16 cellular contexts compared by ENCODE assay signal in genomic region chr1:1875932-1876331, GRCh38. TPM values are rescaled to one million over a fixed set of nuclear protein-coding genes. Genes with fewer than 3 reads are reported as not detected.
DNase-seq lines count a peak whose midpoint lies in the region; ATAC-seq and TF ChIP-seq lines count a peak whose summit lies in the region.
"Had no signal": no experiment of that assay in that cellular context is flagged by ENCODE, and none has a peak within 500 bp of the region (broad histone marks: within the 10 kb centered on the region; RNA-seq: fewer than 3 reads in every experiment).

No MANE protein-coding gene starts in this region.

- H3K4me2 ChIP-seq in GM23338 = no peak overlapping the region

- 65 to 80% (median 76%) methylated on average over 1 of the region's 1 CpG for WGBS in ovary, 3 donors

- TF ChIP-seq CTCF in CD4-positive, alpha-beta T cell (IDR thresholded peaks at IDR 0.05) = no peak
- TF ChIP-seq CTCF in GM23338 (conservative IDR thresholded peaks at IDR 0.05; ENCODE audit: low read depth in 2 of 2) (no peak), ovary (IDR thresholded peaks at IDR 0.05) (no peak)

- no peaks in the 10 kb centered on the region for H3K9me3 ChIP-seq in CD4-positive, alpha-beta T cell (ENCODE audit: control insufficient read depth, low read length)
- H3K9me3 ChIP-seq in ovary = no peaks in the 10 kb centered on the region
- H3K9me3 ChIP-seq: BE2C, thoracic aorta had no signal

- peak overlapping the region; percentile 35 for H3K27ac ChIP-seq in CD4-positive, alpha-beta T cell (ENCODE audit: low read depth, low read length)
- H3K27ac ChIP-seq in GM23338 (ENCODE audit: low read depth) (peak overlapping the region; percentile 79; the same call in 1 of the 2 replicates), ovary (no peak overlapping the region)
- H3K27ac ChIP-seq: skin epidermis, thoracic aorta had no signal

- no peaks in the 10 kb centered on the region for H3K9me2 ChIP-seq in GM23338 (ENCODE audit: insufficient read depth)

- ATAC-seq in CD4-positive, alpha-beta T cell (ENCODE audit: poor library complexity) = peak; percentile 37
- ATAC-seq in GM23338 (no peak), left cardiac atrium (no peak), GM18505 (IDR thresholded peaks at IDR 0.05; ENCODE audit: unreplicated experiment) (no peak), GM19023 (IDR thresholded peaks at IDR 0.05; ENCODE audit: unreplicated experiment) (no peak)
- peak; percentile 23 to 54 for ATAC-seq in naive thymus-derived CD8-positive, alpha-beta T cell
- ATAC-seq: PC-3 had no signal

- peaks cover 71% of the 10 kb centered on the region for H3K36me3 Mint-ChIP-seq in CD4-positive, alpha-beta T cell (ENCODE audit: low read depth)
- peaks cover 73% of the 10 kb centered on the region for H3K36me3 Mint-ChIP-seq in GM23338 (ENCODE audit: low read depth)
- peaks cover 66% of the 10 kb centered on the region for H3K36me3 Mint-ChIP-seq in activated T-helper 2 cell treated with anti-CD3 and anti-CD28 coated beads, Interferon-gamma antibody, Interleukin-2, Interleukin-4, amounts not matched to agents 10 μg/mL and 5 μg/mL and 100 μg/mL, durations not matched to agents 14 hours and 24 hours and 36 hours (ENCODE audit: low read depth)
- peaks cover 0 to 68% (median 16%) of the 10 kb centered on the region in 3 donors for H3K36me3 Mint-ChIP-seq in naive thymus-derived CD8-positive, alpha-beta T cell

- peaks cover 15% of the 10 kb centered on the region; the same call in 1 of the 2 replicates for H3F3A ChIP-seq in GM23338 (replicated peaks; ENCODE audit: low read depth)

- H3K27me3 ChIP-seq in CD4-positive, alpha-beta T cell (ENCODE audit: control insufficient read depth, insufficient read depth, low read length) = no peaks in the 10 kb centered on the region
- no peaks in the 10 kb centered on the region for H3K27me3 ChIP-seq in GM23338 (ENCODE audit: insufficient read depth)
- no peaks in the 10 kb centered on the region for H3K27me3 ChIP-seq in ovary
- H3K27me3 ChIP-seq: BE2C had no signal

- no peaks in the 10 kb centered on the region for H3K9me3 Mint-ChIP-seq in CD4-positive, alpha-beta T cell
- H3K9me3 Mint-ChIP-seq in GM23338 = peaks cover 20% of the 10 kb centered on the region
- no peaks in the 10 kb centered on the region for H3K9me3 Mint-ChIP-seq in activated T-helper 2 cell treated with anti-CD3 and anti-CD28 coated beads, Interferon-gamma antibody, Interleukin-2, Interleukin-4, amounts not matched to agents 10 μg/mL and 5 μg/mL and 100 μg/mL, durations not matched to agents 14 hours and 24 hours and 36 hours
- no peaks in the 10 kb centered on the region for H3K9me3 Mint-ChIP-seq in naive thymus-derived CD8-positive, alpha-beta T cell

- TF ChIP-seq POLR2A in ovary (IDR thresholded peaks at IDR 0.05) (no peak), GM18505 (IDR thresholded peaks at IDR 0.05; ENCODE audit: borderline replicate concordance, extremely low read depth, insufficient read depth, insufficient read length) (no peak)

- H3K27ac Mint-ChIP-seq in CD4-positive, alpha-beta T cell = peak overlapping the region; percentile 45
- H3K27ac Mint-ChIP-seq in GM23338 = no peak overlapping the region
- peak overlapping the region; percentile 87 for H3K27ac Mint-ChIP-seq in activated T-helper 2 cell treated with anti-CD3 and anti-CD28 coated beads, Interferon-gamma antibody, Interleukin-2, Interleukin-4, amounts not matched to agents 10 μg/mL and 5 μg/mL and 100 μg/mL, durations not matched to agents 14 hours and 24 hours and 36 hours
- H3K27ac Mint-ChIP-seq in naive thymus-derived CD8-positive, alpha-beta T cell = peak overlapping the region; percentile 33 to 87 (median 66)

- no peak for DNase-seq in CD4-positive, alpha-beta T cell
- DNase-seq in GM23338 (ENCODE audit: low spot score) = no peak
- no peak for DNase-seq in activated T-helper 2 cell treated with anti-CD3 and anti-CD28 coated beads, Interferon-gamma antibody, Interleukin-2, Interleukin-4, amounts not matched to agents 10 μg/mL and 5 μg/mL and 100 μg/mL, durations not matched to agents 14 hours and 24 hours and 36 hours (ENCODE audit: low spot score)
- DNase-seq in naive thymus-derived CD8-positive, alpha-beta T cell = no peak
- DNase-seq in ovary = no peak
- DNase-seq in left cardiac atrium = no peak
- DNase-seq: BE2C, DMS79 treated with DMSO at 0.1 percent for 48 hours, NCI-H2081, NCI-H524 treated with DMSO at 0.1 percent for 48 hours, PC-3 had no signal

- POLR2A ChIA-PET in CD4-positive, alpha-beta T cell (lab: Charles Lee) = no interaction called here
- POLR2A ChIA-PET in naive thymus-derived CD8-positive, alpha-beta T cell (lab: Charles Lee) = interaction anchor here (1.7 kb wide), 1 partner anchor 10 kb away, joined by 6 read pairs; no protein-coding TSS in a partner anchor

- H3K36me3 ChIP-seq in GM23338 (ENCODE audit: insufficient read depth) (peaks cover 13% of the 10 kb centered on the region; the same call in 1 of the 2 replicates), ovary (no peaks in the 10 kb centered on the region)

- H3K79me2 ChIP-seq in GM23338 (replicated peaks; ENCODE audit: insufficient read depth) = peaks cover 100% of the 10 kb centered on the region

- H3K4me1 ChIP-seq in GM23338 (ENCODE audit: insufficient read depth) (peaks cover 4% of the 10 kb centered on the region; the same call in 1 of the 2 replicates), ovary (ENCODE audit: insufficient read depth) (peaks cover 27% of the 10 kb centered on the region)
- H3K4me1 ChIP-seq: BE2C had no signal

- no peak for TF ChIP-seq EP300 in ovary (IDR thresholded peaks at IDR 0.05)

- H3K4me3 ChIP-seq in GM23338 = no peak overlapping the region
- H3K4me3 ChIP-seq in ovary = no peak overlapping the region
- H3K4me3 ChIP-seq: skin epidermis, thoracic aorta had no signal

- H2AFZ ChIP-seq in GM23338 = no peak overlapping the region

- CTCF ChIA-PET in CD4-positive, alpha-beta T cell (lab: Charles Lee) = interaction anchor here (1.7 kb wide), 1 partner anchor 30 kb away, joined by 8 read pairs; no protein-coding TSS in a partner anchor

- peak overlapping the region; percentile 70 for H3K4me3 Mint-ChIP-seq in CD4-positive, alpha-beta T cell
- H3K4me3 Mint-ChIP-seq in GM23338 = no peak overlapping the region
- peak overlapping the region; percentile 61 for H3K4me3 Mint-ChIP-seq in activated T-helper 2 cell treated with anti-CD3 and anti-CD28 coated beads, Interferon-gamma antibody, Interleukin-2, Interleukin-4, amounts not matched to agents 10 μg/mL and 5 μg/mL and 100 μg/mL, durations not matched to agents 14 hours and 24 hours and 36 hours (ENCODE audit: low read depth)
- peak overlapping the region in 9 of 10 donors; percentile 14 to 77 (median 54) for H3K4me3 Mint-ChIP-seq in naive thymus-derived CD8-positive, alpha-beta T cell

- peaks cover 93% of the 10 kb centered on the region for H4K20me1 ChIP-seq in GM23338 (replicated peaks; ENCODE audit: insufficient read depth)

- peaks cover 86% of the 10 kb centered on the region for H3K4me1 Mint-ChIP-seq in CD4-positive, alpha-beta T cell (ENCODE audit: low read depth)
- peaks cover 21% of the 10 kb centered on the region for H3K4me1 Mint-ChIP-seq in GM23338
- peaks cover 46% of the 10 kb centered on the region for H3K4me1 Mint-ChIP-seq in activated T-helper 2 cell treated with anti-CD3 and anti-CD28 coated beads, Interferon-gamma antibody, Interleukin-2, Interleukin-4, amounts not matched to agents 10 μg/mL and 5 μg/mL and 100 μg/mL, durations not matched to agents 14 hours and 24 hours and 36 hours (ENCODE audit: low read depth)
- H3K4me1 Mint-ChIP-seq in naive thymus-derived CD8-positive, alpha-beta T cell = peaks cover 55 to 91% (median 82%) of the 10 kb centered on the region in 4 donors

- intact Hi-C loops in CD4-positive, alpha-beta T cell (cut with DNase I, micrococcal nuclease) = no loop called here
- intact Hi-C loops in activated T-helper 2 cell treated with anti-CD3 and anti-CD28 coated beads, Interferon-gamma antibody, Interleukin-2, Interleukin-4, amounts not matched to agents 10 μg/mL and 5 μg/mL and 100 μg/mL, durations not matched to agents 14 hours and 24 hours and 36 hours (cut with micrococcal nuclease) = no loop called here
- intact Hi-C loops in ovary (cut with DNase I) = no loop called here
- intact Hi-C loops in left cardiac atrium (cut with DNase I) = no loop called here

- no peaks in the 10 kb centered on the region for H3K27me3 Mint-ChIP-seq in CD4-positive, alpha-beta T cell
- H3K27me3 Mint-ChIP-seq in GM23338 (ENCODE audit: insufficient read depth, low read depth, poor library complexity) = peaks cover 8% of the 10 kb centered on the region
- no peaks in the 10 kb centered on the region for H3K27me3 Mint-ChIP-seq in activated T-helper 2 cell treated with anti-CD3 and anti-CD28 coated beads, Interferon-gamma antibody, Interleukin-2, Interleukin-4, amounts not matched to agents 10 μg/mL and 5 μg/mL and 100 μg/mL, durations not matched to agents 14 hours and 24 hours and 36 hours (ENCODE audit: low read depth)
- H3K27me3 Mint-ChIP-seq in naive thymus-derived CD8-positive, alpha-beta T cell = no peaks in the 10 kb centered on the region

RNA-seq across cellular contexts. Expression of gene GNB1, which starts 15.0 kb away (rescaled TPM):
- total RNA-seq in CD4-positive, alpha-beta T cell = 100 to 1,000 TPM; 138 to 149 TPM
- total RNA-seq in GM23338 (2014; rRNA removed; shearing (Covaris generic)) = 138 and 147 TPM in 2 replicates
- polyA plus RNA-seq in GM23338 (2016; fragmentation: Nextera tagmentation; extraction: Ambion mirVana) = 65.4 and 78.6 TPM in 2 replicates
- total RNA-seq in activated T-helper 2 cell treated with anti-CD3 and anti-CD28 coated beads, Interferon-gamma antibody, Interleukin-2, Interleukin-4, amounts not matched to agents 10 μg/mL and 5 μg/mL and 100 μg/mL, durations not matched to agents 14 hours and 24 hours and 36 hours = 452 and 471 TPM in 2 replicates
- 100 to 1,000 TPM; 231 to 232 TPM for total RNA-seq in naive thymus-derived CD8-positive, alpha-beta T cell
- polyA plus RNA-seq in naive thymus-derived CD8-positive, alpha-beta T cell = 100 to 1,000 TPM in 2 of 3 donors, 10 to 100 TPM in 1; 45.9 to 107 (median 105) TPM
- 100 to 1,000 TPM in 6 of 7 donors, 10 to 100 TPM in 1; 92.9 to 314 (median 255) TPM for total RNA-seq in ovary
- 100 to 1,000 TPM; 137 to 262 TPM for polyA plus RNA-seq in ovary
- 100 to 1,000 TPM; 188 to 206 TPM for total RNA-seq in left cardiac atrium

RNA-seq across cellular contexts. Expression of gene CALML6, which starts 39.1 kb away (rescaled TPM):
- total RNA-seq in CD4-positive, alpha-beta T cell = under 1 TPM; 0.47 to 0.69 TPM
- 0.82 and 0.87 TPM in 2 replicates for total RNA-seq in GM23338 (2014; rRNA removed; shearing (Covaris generic))
- polyA plus RNA-seq in GM23338 (2016; fragmentation: Nextera tagmentation; extraction: Ambion mirVana) (0.42 TPM in 1 of 2 replicates, not detected in the other), ovary (under 1 TPM in 1 of 2 donors, not detected in 1; 0.04 TPM)
- 0.18 and 0.32 TPM in 2 replicates for total RNA-seq in activated T-helper 2 cell treated with anti-CD3 and anti-CD28 coated beads, Interferon-gamma antibody, Interleukin-2, Interleukin-4, amounts not matched to agents 10 μg/mL and 5 μg/mL and 100 μg/mL, durations not matched to agents 14 hours and 24 hours and 36 hours
- total RNA-seq in naive thymus-derived CD8-positive, alpha-beta T cell = 1 to 10 TPM; 1.4 to 1.6 TPM
- not detected for polyA plus RNA-seq in naive thymus-derived CD8-positive, alpha-beta T cell
- total RNA-seq in ovary (under 1 TPM in 6 of 7 donors, not detected in 1; 0.10 to 0.43 (median 0.14) TPM), left cardiac atrium (under 1 TPM in 1 of 2 donors, not detected in 1; 0.21 TPM)
- total RNA-seq: omental fat pad, thoracic aorta had no signal

RNA-seq across cellular contexts. Expression of gene TMEM52, which starts 43.1 kb away (rescaled TPM):
- total RNA-seq in CD4-positive, alpha-beta T cell = 1 to 10 TPM in 1 of 2 experiments, under 1 TPM in 1; 0.49 to 1.9 TPM
- 13.4 and 19.5 TPM in 2 replicates for total RNA-seq in GM23338 (2014; rRNA removed; shearing (Covaris generic))
- 22.0 and 25.0 TPM in 2 replicates for polyA plus RNA-seq in GM23338 (2016; fragmentation: Nextera tagmentation; extraction: Ambion mirVana)
- total RNA-seq in activated T-helper 2 cell treated with anti-CD3 and anti-CD28 coated beads, Interferon-gamma antibody, Interleukin-2, Interleukin-4, amounts not matched to agents 10 μg/mL and 5 μg/mL and 100 μg/mL, durations not matched to agents 14 hours and 24 hours and 36 hours = 0.94 and 1.2 TPM in 2 replicates
- total RNA-seq in naive thymus-derived CD8-positive, alpha-beta T cell = 1 to 10 TPM in 1 of 2 experiments, not detected in 1; 1.0 TPM
- polyA plus RNA-seq in naive thymus-derived CD8-positive, alpha-beta T cell = under 1 TPM in 2 of 3 donors, not detected in 1; 0.20 to 0.53 TPM
- total RNA-seq in ovary = 1 to 10 TPM; 1.6 to 3.3 (median 2.3) TPM
- polyA plus RNA-seq in ovary = 1 to 10 TPM in 1 of 2 donors, under 1 TPM in 1; 0.42 to 1.4 TPM
- under 1 TPM; 0.68 to 0.82 TPM for total RNA-seq in left cardiac atrium
- total RNA-seq: thoracic aorta had no signal

Comparison
In these comparisons a context has a peak if more than half of its experiments do, and no peak if none do; other contexts are left out.
1. ATAC-seq: peak in CD4-positive, alpha-beta T cell (single experiment) and naive thymus-derived CD8-positive, alpha-beta T cell (2 of 2); none in GM23338 (single experiment), left cardiac atrium (0 of 2), GM18505 (single experiment) and GM19023 (single experiment).
2. H3K27ac ChIP-seq: peak in CD4-positive, alpha-beta T cell (single experiment) and GM23338 (single experiment); none in ovary (0 of 2).